ENCODE assay signal across 2 cellular contexts in the genomic region with DNA sequence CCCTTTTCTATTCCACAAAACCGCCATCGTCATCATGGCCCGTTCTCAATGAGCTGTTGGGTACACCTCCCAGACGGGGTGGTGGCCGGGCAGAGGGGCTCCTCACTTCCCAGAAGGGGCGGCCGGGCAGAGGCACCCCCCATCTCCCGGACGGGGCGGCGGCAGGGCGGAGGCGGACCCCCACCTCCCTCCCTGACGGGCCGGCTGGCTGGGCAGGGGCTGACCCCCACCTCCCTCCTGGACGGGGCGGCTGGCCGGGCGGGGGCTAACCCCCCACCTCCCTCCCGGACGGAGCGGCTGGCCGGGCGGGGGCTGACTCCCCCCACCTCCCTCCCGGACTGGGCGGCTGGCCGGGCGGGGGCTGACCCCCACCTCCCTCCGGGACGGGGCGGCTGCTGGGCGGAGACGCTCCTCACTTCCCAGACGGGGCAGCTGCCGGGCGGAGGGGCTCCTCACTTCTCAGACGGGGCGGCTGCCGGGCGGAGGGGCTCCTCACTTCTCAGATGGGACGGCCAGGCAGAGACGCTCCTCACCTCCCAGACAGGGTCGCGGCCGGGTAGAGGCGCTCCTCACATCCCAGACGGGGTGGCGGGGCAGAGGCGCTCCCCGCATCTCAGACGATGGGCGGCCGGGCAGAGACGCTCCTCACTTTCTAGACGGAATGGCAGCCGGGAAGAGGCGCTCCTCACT. TPM values are rescaled to one million over a fixed set of nuclear protein-coding genes. Genes with fewer than 3 reads are reported as not detected.
"Had no signal": no experiment of that assay in that cellular context is flagged by ENCODE, and none has a peak within 500 bp of the region (broad histone marks: within the 10 kb centered on the region; RNA-seq: fewer than 3 reads in every experiment).

No MANE protein-coding gene starts in this region.

RNA-seq across cellular contexts. Expression of gene OVOL3, which starts 42.0 kb away (rescaled TPM):
- total RNA-seq: G401, GM12878 had no signal
